ENCODE assay signal across 9 cellular contexts in genomic region chr20:52103911-52104545, GRCh38.
DNase-seq lines count a peak whose midpoint lies in the region; ATAC-seq and TF ChIP-seq lines count a peak whose summit lies in the region.
"Had no signal": no experiment of that assay in that cellular context is flagged by ENCODE, and none has a peak within 500 bp of the region (broad histone marks: within the 10 kb centered on the region; RNA-seq: fewer than 3 reads in every experiment).

No MANE protein-coding gene starts in this region.

- H3K36me3 ChIP-seq in esophagus squamous epithelium (no peaks in the 10 kb centered on the region), psoas muscle (ENCODE audit: insufficient read depth in 1 of 2, low read depth in 1 of 2) (no peaks in the 10 kb centered on the region)

- peak overlapping the region in 1 of 4 donors; percentile 20 for H3K27ac ChIP-seq in esophagus squamous epithelium
- no peak overlapping the region for H3K27ac ChIP-seq in psoas muscle

- 0 to 2% methylated on average over 10 to 23 of the region's 33 CpGs for WGBS in esophagus squamous epithelium, 2 donors
- 6 to 7% (median 6%) methylated on average over 19 to 33 of the region's 33 CpGs for WGBS in psoas muscle, 3 donors

- H3K4me3 ChIP-seq in esophagus squamous epithelium (peak overlapping the region; percentile 31 to 71 (median 46)), psoas muscle (peak overlapping the region; percentile 55)

- H3K9me3 ChIP-seq in esophagus squamous epithelium = no peaks in the 10 kb centered on the region
- H3K9me3 ChIP-seq in psoas muscle = no peaks in the 10 kb centered on the region

- intact Hi-C loops in esophagus squamous epithelium (cut with DNase I) = no loop called here
- intact Hi-C loops in psoas muscle (cut with DNase I) = no loop called here

- ATAC-seq in psoas muscle = no peak
- no peak for ATAC-seq in GM19328 (IDR thresholded peaks at IDR 0.05; ENCODE audit: unreplicated experiment)
- ATAC-seq: Panc1 had no signal

- TF ChIP-seq POLR2A in esophagus squamous epithelium (IDR thresholded peaks at IDR 0.05) = no peak

- H3K27me3 ChIP-seq in esophagus squamous epithelium (peaks cover 0 to 43% (median 0%) of the 10 kb centered on the region in 4 donors), psoas muscle (ENCODE audit: insufficient read depth in 3 of 3, low read length in 2 of 3) (peaks cover 0 to 40% (median 19%) of the 10 kb centered on the region in 3 donors)

- peak; percentile 4 for DNase-seq in GM19240 (ENCODE audit: insufficient read length, low spot score)
- DNase-seq in SIG-M5 treated with dmso at 0.1 percent for 504 hours (lab: John Stamatoyannopoulos, UW; ENCODE audit: unreplicated experiment) = peak; percentile 76
- no peak for DNase-seq in esophagus squamous epithelium (lab: John Stamatoyannopoulos, UW)
- DNase-seq in psoas muscle = no peak
- no peak for DNase-seq in DMS79 treated with DMSO at 0.1 percent for 48 hours (lab: John Stamatoyannopoulos, UW)
- no peak for DNase-seq in NCI-H524 treated with DMSO at 0.1 percent for 48 hours (lab: John Stamatoyannopoulos, UW)
- DNase-seq in stimulated activated CD4-positive, alpha-beta T cell treated with anti-CD3 and anti-CD28 coated beads, Interleukin-4, amount 100 ng/mL, for 1 hour = no peak

- no peak for TF ChIP-seq CTCF in esophagus squamous epithelium (IDR thresholded peaks at IDR 0.05)
- TF ChIP-seq CTCF in psoas muscle (IDR thresholded peaks at IDR 0.05) = no peak

- H3K4me1 ChIP-seq in esophagus squamous epithelium (peaks cover 22 to 38% (median 28%) of the 10 kb centered on the region in 3 donors), psoas muscle (peaks cover 14% of the 10 kb centered on the region)

Comparison
In these comparisons a context has a peak if more than half of its experiments do, and no peak if none do; other contexts are left out.
1. DNase-seq: peak in GM19240 (single experiment) and SIG-M5 treated with dmso at 0.1 percent for 504 hours (single experiment); none in esophagus squamous epithelium (single experiment), psoas muscle (0 of 2), DMS79 treated with DMSO at 0.1 percent for 48 hours (single experiment), NCI-H524 treated with DMSO at 0.1 percent for 48 hours (single experiment) and stimulated activated CD4-positive, alpha-beta T cell treated with anti-CD3 and anti-CD28 coated beads, Interleukin-4, amount 100 ng/mL, for 1 hour (single experiment).